Comparison of ENCODE assay signal across 10 cellular contexts in the genomic region with DNA sequence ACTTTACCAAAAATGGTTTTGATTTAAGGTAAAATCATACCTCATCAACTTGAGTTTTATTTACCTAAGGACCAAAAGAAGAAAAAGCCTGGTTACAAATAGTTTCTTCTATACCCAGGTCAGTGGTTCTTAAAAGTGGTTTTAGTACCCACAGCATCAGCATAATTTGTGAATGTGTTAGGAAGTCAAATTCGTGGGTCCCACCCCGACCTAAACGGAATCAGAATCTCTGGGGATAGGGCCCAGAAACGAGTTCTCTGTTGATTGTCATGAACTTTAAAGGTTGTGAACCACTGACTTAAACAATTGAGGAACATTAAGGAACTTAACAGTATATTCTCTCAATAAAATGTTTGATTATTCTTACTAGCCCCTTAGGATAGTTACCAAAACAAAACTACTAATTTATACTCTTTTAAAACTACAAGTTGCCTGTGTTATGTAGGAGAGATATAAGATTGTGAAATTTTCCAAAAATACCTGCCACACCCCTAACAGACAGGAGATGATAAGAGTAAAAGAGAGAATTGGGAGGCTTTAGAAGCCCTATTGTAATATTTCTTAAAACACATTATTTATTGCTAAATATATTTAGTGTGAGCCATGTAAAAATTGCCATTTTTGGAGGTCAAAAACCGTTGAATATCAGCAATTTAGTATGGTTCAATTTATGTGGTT. TPM values are rescaled to one million over a fixed set of nuclear protein-coding genes. Genes with fewer than 3 reads are reported as not detected.
DNase-seq lines count a peak whose midpoint lies in the region; ATAC-seq and TF ChIP-seq lines count a peak whose summit lies in the region.
"Had no signal": no experiment of that assay in that cellular context is flagged by ENCODE, and none has a peak within 500 bp of the region (broad histone marks: within the 10 kb centered on the region; RNA-seq: fewer than 3 reads in every experiment).

No MANE protein-coding gene starts in this region.

- peak overlapping the region; percentile 81 for H3K4me3 ChIP-seq in HUES64 (ENCODE audit: low read length)
- peak overlapping the region; percentile 61 for H3K4me3 ChIP-seq in kidney epithelial cell (ENCODE audit: low read depth, low read length)
- H3K4me3 ChIP-seq in stomach smooth muscle (ENCODE audit: low read length in 2 of 2), result peak overlapping the region; percentile 68 to 96

- POLR2A ChIA-PET in MCF 10A (lab: Yijun Ruan, JAX), result interaction anchor here (0.7 to 2.3 kb wide), 6 partner anchors 9 to 138 kb away, joined by 3 to 44 read pairs (median 6); a partner anchor contains a TSS

- no peaks in the 10 kb centered on the region for H3K27me3 Mint-ChIP-seq in MCF 10A (ENCODE audit: insufficient read depth, unreplicated experiment)
- H3K27me3 Mint-ChIP-seq: memory B cell had no signal

- H3K27me3 ChIP-seq in HUES64 (ENCODE audit: insufficient read depth, low read length) (no peaks in the 10 kb centered on the region), kidney epithelial cell (ENCODE audit: control insufficient read depth, insufficient read depth, low read length) (no peaks in the 10 kb centered on the region), stomach smooth muscle (ENCODE audit: control insufficient read depth in 1 of 2, insufficient read depth in 2 of 2, low read length in 2 of 2) (no peaks in the 10 kb centered on the region)

- H3K4me1 ChIP-seq in HUES64 (ENCODE audit: insufficient read depth, low read length), result peaks cover 33% of the 10 kb centered on the region
- peaks cover 6% of the 10 kb centered on the region for H3K4me1 ChIP-seq in stomach smooth muscle (ENCODE audit: control insufficient read depth, insufficient read depth, low read length)

- 69% methylated on average over 5 of the region's 5 CpGs for WGBS in HUES64

- H3K9me3 ChIP-seq in HUES64 (ENCODE audit: insufficient read depth, low read depth, low read length), result no peaks in the 10 kb centered on the region
- H3K9me3 ChIP-seq in stomach smooth muscle (ENCODE audit: control insufficient read depth in 2 of 2, low read length in 2 of 2), result no peaks in the 10 kb centered on the region

- DNase-seq in MCF 10A (ENCODE audit: unreplicated experiment), result no peak
- DNase-seq in kidney epithelial cell (ENCODE audit: low read depth), result no peak
- DNase-seq in COR-L47 (lab: John Stamatoyannopoulos, UW), result no peak
- DNase-seq in central memory CD4-positive, alpha-beta T cell, result no peak
- DNase-seq in activated gamma-delta T cell (lab: John Stamatoyannopoulos, UW), result no peak

- intact Hi-C loops in MCF 10A (cut with micrococcal nuclease), result loop anchor here (1.0 kb wide), 2 partner anchors 25 to 60 kb away; no protein-coding TSS in a partner anchor

- H3K9ac ChIP-seq in HUES64 (ENCODE audit: low read depth, low read length) (peak overlapping the region; percentile 94), stomach smooth muscle (ENCODE audit: low read length in 2 of 2) (peak overlapping the region; percentile 87 to 95)

- H3K27ac Mint-ChIP-seq in MCF 10A (ENCODE audit: low read depth, unreplicated experiment), result peak overlapping the region; percentile 95
- H3K27ac Mint-ChIP-seq: activated CD4-positive, alpha-beta T cell treated with anti-CD3 and anti-CD28 coated beads for 36 hours; memory B cell had no signal

- CTCF ChIA-PET in MCF 10A (lab: Yijun Ruan, JAX), result interaction anchor here (0.6 to 1.0 kb wide), 2 partner anchors 14 to 198 kb away, joined by 3 read pairs; no protein-coding TSS in a partner anchor

- no peaks in the 10 kb centered on the region for H3K36me3 Mint-ChIP-seq in MCF 10A (ENCODE audit: insufficient read depth, unreplicated experiment)
- H3K36me3 Mint-ChIP-seq: memory B cell had no signal

- H3K36me3 ChIP-seq in HUES64 (ENCODE audit: insufficient read depth, low read length), result no peaks in the 10 kb centered on the region
- no peaks in the 10 kb centered on the region for H3K36me3 ChIP-seq in kidney epithelial cell (ENCODE audit: control insufficient read depth, insufficient read depth, low read length)
- no peaks in the 10 kb centered on the region for H3K36me3 ChIP-seq in stomach smooth muscle (ENCODE audit: control insufficient read depth in 2 of 2, insufficient read depth in 2 of 2, low read length in 2 of 2)

- BruUV-seq in MCF 10A (replicated peaks; lab: Mats Ljungman, UMichigan), result no TSS peak

- H3K27ac ChIP-seq in HUES64 (ENCODE audit: low read depth, low read length) (no peak overlapping the region; the same call in 1 of the 2 replicates), stomach smooth muscle (ENCODE audit: low read length) (peak overlapping the region; percentile 93)

- peak overlapping the region; percentile 90 for H3K4me3 Mint-ChIP-seq in MCF 10A (ENCODE audit: unreplicated experiment)
- H3K4me3 Mint-ChIP-seq: memory B cell had no signal

- peaks cover 5% of the 10 kb centered on the region for H3K4me1 Mint-ChIP-seq in MCF 10A (ENCODE audit: insufficient read depth, unreplicated experiment)
- H3K4me1 Mint-ChIP-seq: memory B cell had no signal

- TF ChIP-seq CTCF in MCF 10A (IDR thresholded peaks at IDR 0.05; ENCODE audit: unreplicated experiment), result no peak
- no peak for TF ChIP-seq CTCF in kidney epithelial cell (IDR thresholded peaks at IDR 0.05; ENCODE audit: insufficient read depth, low read length, poor library complexity, severe bottlenecking)

- H3K9me3 Mint-ChIP-seq in MCF 10A (ENCODE audit: unreplicated experiment), result no peaks in the 10 kb centered on the region

- no peak for ATAC-seq in GM19395 (IDR thresholded peaks at IDR 0.05; ENCODE audit: unreplicated experiment)
- ATAC-seq: activated CD4-positive, alpha-beta T cell treated with anti-CD3 and anti-CD28 coated beads for 36 hours had no signal

RNA-seq across cellular contexts. Expression of a gene that starts 0.7 kb away (rescaled TPM):
- 5.3 TPM for polyA plus RNA-seq in HUES64 (2013, experiment 1 of 2)
- 4.5 TPM for polyA plus RNA-seq in HUES64 (2013, experiment 2 of 2)
- 1.1 and 1.4 TPM in 2 replicates for total RNA-seq in MCF 10A (2022)
- 2.1 and 51.1 TPM in 2 replicates for total RNA-seq in kidney epithelial cell
- total RNA-seq: activated CD4-positive, alpha-beta T cell treated with anti-CD3 and anti-CD28 coated beads for 36 hours had no signal

RNA-seq across cellular contexts. Expression of a gene that starts 24.7 kb away (rescaled TPM):
- 7.0 TPM for polyA plus RNA-seq in HUES64 (2013, experiment 1 of 2)
- 9.9 TPM for polyA plus RNA-seq in HUES64 (2013, experiment 2 of 2)
- 16.0 and 16.3 TPM in 2 replicates for total RNA-seq in MCF 10A (2022)
- 7.1 and 11.2 TPM in 2 replicates for total RNA-seq in kidney epithelial cell
